In the genomic region with DNA sequence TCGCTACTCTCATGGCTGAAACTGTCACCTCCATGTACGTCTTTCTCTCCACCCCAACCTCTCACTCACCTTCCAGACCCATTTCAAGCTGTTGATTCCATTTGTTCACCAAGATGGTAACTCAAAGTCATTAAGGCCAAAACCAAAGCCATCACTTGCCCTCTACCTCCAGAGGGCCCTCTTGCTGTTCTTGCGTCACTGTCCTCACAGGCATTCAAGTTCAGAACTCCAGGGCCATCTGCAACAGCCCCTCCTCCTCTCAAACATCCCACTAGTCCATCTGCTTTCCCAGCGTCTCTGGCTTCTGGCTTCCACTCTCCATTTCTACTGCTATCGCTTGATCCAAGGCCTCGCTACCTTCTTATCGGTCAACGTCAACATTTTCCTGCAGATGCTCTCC, we compare ENCODE assay signal across 14 cellular contexts.
"Had no signal": no experiment of that assay in that cellular context is flagged by ENCODE, and none has a peak within 500 bp of the region (broad histone marks: within the 10 kb centered on the region; RNA-seq: fewer than 3 reads in every experiment).

No MANE protein-coding gene starts in this region.

- H3K9me3 ChIP-seq: esophagus squamous epithelium, neutrophil, sigmoid colon, testis, upper lobe of left lung had no signal

- DNase-seq: activated CD4-positive, alpha-beta T cell treated with anti-CD3 and anti-CD28 coated beads, Interleukin-2, amount 10 ng/mL, durations not matched to agents 7 days and 5 days; activated CD8-positive, alpha-beta T cell treated with anti-CD3 and anti-CD28 coated beads, Interleukin-2, amount 10 ng/mL, durations not matched to agents 7 days and 5 days; activated effector memory CD4-positive, alpha-beta T cell treated with anti-CD3 and anti-CD28 coated beads, Interleukin-2, amount 50 U/mL, for 16 hours; activated naive CD4-positive, alpha-beta T cell treated with anti-CD3 and anti-CD28 coated beads, Interleukin-2, amount 50 U/mL, for 16 hours; activated T-cell treated with anti-CD3 and anti-CD28 coated beads, Interleukin-2, amount 50 U/mL, for 24 hours; cerebellar nuclear complex; effector memory CD4-positive, alpha-beta T cell; esophagus squamous epithelium; sigmoid colon; stimulated activated CD4-positive, alpha-beta T cell treated with anti-CD3 and anti-CD28 coated beads, Interleukin-4, amount 100 ng/mL, for 4 hours; T1000; testis; upper lobe of left lung had no signal

- H3K27ac ChIP-seq: esophagus squamous epithelium, neutrophil, sigmoid colon, testis, upper lobe of left lung had no signal

- H3K27me3 ChIP-seq: esophagus squamous epithelium, sigmoid colon, testis, upper lobe of left lung had no signal

- H3K4me3 ChIP-seq: esophagus squamous epithelium, sigmoid colon, testis, upper lobe of left lung had no signal

- H3K36me3 ChIP-seq: neutrophil, sigmoid colon had no signal
